7 cellular contexts compared by ENCODE assay signal in the genomic region with DNA sequence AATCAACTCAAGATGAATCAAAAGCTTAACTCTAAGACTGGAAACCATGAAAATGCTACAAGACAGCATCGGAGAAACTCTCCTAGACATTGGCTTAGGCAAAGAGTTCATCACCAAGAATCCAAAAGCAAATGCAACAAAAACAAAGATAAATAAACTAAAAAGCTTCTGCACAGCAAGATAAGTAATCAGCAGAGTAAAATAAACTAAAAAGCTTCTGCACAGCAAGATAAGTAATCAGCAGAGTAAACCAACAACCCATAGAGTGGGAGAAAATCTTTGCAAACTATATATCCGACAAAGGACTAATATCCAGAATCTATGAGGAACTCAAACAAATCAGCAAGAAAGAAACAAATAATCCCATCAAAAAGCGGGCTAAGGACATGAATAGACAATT. TPM values are rescaled to one million over a fixed set of nuclear protein-coding genes. Genes with fewer than 3 reads are reported as not detected.
"Had no signal": no experiment of that assay in that cellular context is flagged by ENCODE, and none has a peak within 500 bp of the region (broad histone marks: within the 10 kb centered on the region; RNA-seq: fewer than 3 reads in every experiment).

No MANE protein-coding gene starts in this region.

RNA-seq across cellular contexts. Expression of gene GPX5, which starts 21.3 kb away (rescaled TPM):
- total RNA-seq: GM23248, GM23338, H1, H4, H7, H9, HFFc6 had no signal
- polyA plus RNA-seq: GM23248, GM23338 had no signal

RNA-seq across cellular contexts. Expression of gene GPX6, which starts 31.4 kb away (rescaled TPM):
- total RNA-seq: GM23248, GM23338, H1, H4, H7, H9, HFFc6 had no signal
- polyA plus RNA-seq: GM23248, GM23338, H1 had no signal
